In genomic region chr1:223752721-223753515, GRCh38 we compare ENCODE assay signal across 2 cellular contexts.
TF ChIP-seq lines count a peak whose summit lies in the region.

No MANE protein-coding gene starts in this region.

TF ChIP-seq in IMR-90, 13 proteins besides CTCF, POLR2A, EP300 and RAD21:
- TF ChIP-seq NFE2L2 (IDR thresholded peaks at IDR 0.05; ENCODE audit: low read depth, low read length) (no peak), ELK1 (IDR thresholded peaks at IDR 0.05; ENCODE audit: borderline replicate concordance, low read depth, low read length) (no peak), MAZ (IDR thresholded peaks at IDR 0.05; ENCODE audit: borderline replicate concordance, low read depth, low read length) (no peak), MAFK (IDR thresholded peaks at IDR 0.05; ENCODE audit: low read depth, low read length) (no peak), MXI1 (IDR thresholded peaks at IDR 0.05; ENCODE audit: borderline replicate concordance, low read depth, low read length) (no peak), BHLHE40 (IDR thresholded peaks at IDR 0.05; ENCODE audit: low read depth, low read length) (no peak), FOS (IDR thresholded peaks at IDR 0.05; ENCODE audit: low read depth, low read length) (no peak), CEBPB (IDR thresholded peaks at IDR 0.05; ENCODE audit: low read depth, low read length) (no peak), SMC3 (IDR thresholded peaks at IDR 0.05; ENCODE audit: low read depth, low read length) (no peak), RCOR1 (IDR thresholded peaks at IDR 0.05; ENCODE audit: insufficient replicate concordance, low read length) (no peak), USF2 (IDR thresholded peaks at IDR 0.05; ENCODE audit: low read depth, low read length) (no peak), CHD1 (IDR thresholded peaks at IDR 0.05; ENCODE audit: low read depth, low read length) (no peak), RFX5 (IDR thresholded peaks at IDR 0.05; ENCODE audit: low read depth, low read length) (no peak)
TF ChIP-seq in IMR-90: peak in this region for 0.

TF ChIP-seq in H1, 55 proteins besides CTCF, POLR2A, EP300 and RAD21:
- no peak for TF ChIP-seq CBX8 (IDR thresholded peaks at IDR 0.05; ENCODE audit: borderline replicate concordance, low read depth, low read length)
- no peak for TF ChIP-seq TEAD4 (IDR thresholded peaks at IDR 0.05; ENCODE audit: low read depth, low read length)
- TF ChIP-seq SIN3A (conservative IDR thresholded peaks at IDR 0.05 in 1 of 2, IDR thresholded peaks at IDR 0.05 in 1 of 2; ENCODE audit: low read depth in 1 of 2, low read length in 2 of 2), result no peak
- TF ChIP-seq SP1 (IDR thresholded peaks at IDR 0.05; ENCODE audit: low read depth, low read length), result peak; percentile 86
- TF ChIP-seq E2F6 (IDR thresholded peaks at IDR 0.05), result peak; percentile 37; the same call in 1 of the 2 replicates
- no peak for TF ChIP-seq EZH2 (IDR thresholded peaks at IDR 0.05; ENCODE audit: low read depth, low read length, severe bottlenecking)
- no peak for TF ChIP-seq GTF2F1 (IDR thresholded peaks at IDR 0.05; ENCODE audit: borderline replicate concordance, low read depth, low read length)
- TF ChIP-seq JUND (IDR thresholded peaks at IDR 0.05; ENCODE audit: low read length), result no peak
- TF ChIP-seq POLR2AphosphoS5 (IDR thresholded peaks at IDR 0.05; ENCODE audit: low read depth, low read length), result no peak
- no peak for TF ChIP-seq KDM4A (IDR thresholded peaks at IDR 0.05; ENCODE audit: low read depth, low read length, severe bottlenecking)
- no peak for TF ChIP-seq SRF (IDR thresholded peaks at IDR 0.05; ENCODE audit: low read depth, low read length)
- TF ChIP-seq YY1 (IDR thresholded peaks at IDR 0.05; ENCODE audit: low read depth, low read length), result no peak
- TF ChIP-seq SUZ12 (IDR thresholded peaks at IDR 0.05; ENCODE audit: low read length), result no peak
- TF ChIP-seq KDM1A (IDR thresholded peaks at IDR 0.05; ENCODE audit: borderline replicate concordance, low read length), result no peak
- no peak for TF ChIP-seq FOSL1 (IDR thresholded peaks at IDR 0.05; ENCODE audit: insufficient read depth, low read depth, low read length)
- TF ChIP-seq SIX5 (IDR thresholded peaks at IDR 0.05; ENCODE audit: low read depth, low read length), result peak; percentile 20
- TF ChIP-seq NRF1 (IDR thresholded peaks at IDR 0.05; ENCODE audit: low read depth, low read length), result no peak
- no peak for TF ChIP-seq EGR1 (IDR thresholded peaks at IDR 0.05; ENCODE audit: borderline replicate concordance, low read depth, low read length)
